In genomic region chrX:96183843-96184242, GRCh38 we compare ENCODE assay signal across 11 cellular contexts.
DNase-seq lines count a peak whose midpoint lies in the region; ATAC-seq and TF ChIP-seq lines count a peak whose summit lies in the region.
"Had no signal": no experiment of that assay in that cellular context is flagged by ENCODE, and none has a peak within 500 bp of the region (broad histone marks: within the 10 kb centered on the region; RNA-seq: fewer than 3 reads in every experiment).

No MANE protein-coding gene starts in this region.

- H3K27ac ChIP-seq in left ventricle myocardium inferior (replicated peaks) (no peak overlapping the region), SK-N-SH (ENCODE audit: low read depth in 2 of 2, low read length in 1 of 2) (no peak overlapping the region)

- ATAC-seq in HG03439 (IDR thresholded peaks at IDR 0.05; ENCODE audit: unreplicated experiment): no peak
- ATAC-seq: K562 had no signal

- no peaks in the 10 kb centered on the region for H4K20me1 ChIP-seq in SK-N-SH (ENCODE audit: insufficient read depth)

- CTCF ChIA-PET in SK-N-SH (lab: Yijun Ruan, JAX): interaction anchor here (0.9 to 2.8 kb wide), 2 partner anchors 31 to 40 kb away, joined by 3 to 7 read pairs; no protein-coding TSS in a partner anchor

- H3K9ac ChIP-seq in SK-N-SH: no peak overlapping the region

- H3K4me2 ChIP-seq in SK-N-SH: no peak overlapping the region

- no peaks in the 10 kb centered on the region for H3F3A ChIP-seq in SK-N-SH (replicated peaks; ENCODE audit: insufficient read depth)

- WGBS in SK-N-SH (ENCODE audit: low lambda C conversion rate): 4% methylated on average over 3 of the region's 3 CpGs

- no peaks in the 10 kb centered on the region for H3K9me3 ChIP-seq in left ventricle myocardium inferior (replicated peaks)
- H3K9me3 ChIP-seq in SK-N-SH: no peaks in the 10 kb centered on the region

- POLR2A ChIA-PET in SK-N-SH (lab: Yijun Ruan, JAX): no interaction called here

- no peak overlapping the region for H2AFZ ChIP-seq in SK-N-SH (ENCODE audit: low read depth)

- no peak for TF ChIP-seq EP300 in SK-N-SH (IDR thresholded peaks at IDR 0.05; ENCODE audit: borderline replicate concordance in 1 of 2, low read depth in 1 of 2, low read length in 1 of 2)

- no peaks in the 10 kb centered on the region for H3K27me3 ChIP-seq in left ventricle myocardium inferior (ENCODE audit: low read depth)
- no peaks in the 10 kb centered on the region for H3K27me3 ChIP-seq in SK-N-SH (ENCODE audit: insufficient read depth)

- H3K79me2 ChIP-seq in SK-N-SH (ENCODE audit: insufficient read depth): no peaks in the 10 kb centered on the region

- H3K36me3 ChIP-seq in left ventricle myocardium inferior (no peaks in the 10 kb centered on the region), SK-N-SH (replicated peaks in 1 of 2; ENCODE audit: control insufficient read depth in 1 of 2, insufficient read depth in 2 of 2, low read length in 1 of 2) (no peaks in the 10 kb centered on the region)

- DNase-seq in left ventricle myocardium inferior: no peak
- DNase-seq in cardiac septum (ENCODE audit: low spot score): no peak
- DNase-seq in SK-N-SH: no peak
- DNase-seq in iris pigment epithelial cell (ENCODE audit: low read depth): peak; percentile 1
- no peak for DNase-seq in HCEC 1CT
- no peak for DNase-seq in NCI-H510A treated with DMSO at 0.1 percent for 48 hours (lab: John Stamatoyannopoulos, UW)
- no peak for DNase-seq in head of caudate nucleus
- DNase-seq: activated naive CD8-positive, alpha-beta T cell treated with anti-CD3 and anti-CD28 coated beads, Interleukin-2, amount 10 ng/mL, durations not matched to agents 7 days and 5 days; foreskin melanocyte had no signal

- H3K4me1 ChIP-seq in left ventricle myocardium inferior (no peaks in the 10 kb centered on the region), SK-N-SH (ENCODE audit: control insufficient read depth in 1 of 2, insufficient read depth in 2 of 2, low read depth in 1 of 2, low read length in 1 of 2) (no peaks in the 10 kb centered on the region)

- TF ChIP-seq CTCF in left ventricle myocardium inferior (IDR thresholded peaks at IDR 0.05; ENCODE audit: borderline replicate concordance) (peak; percentile 23), SK-N-SH (IDR thresholded peaks at IDR 0.05) (peak; percentile 58)

- H3K4me3 ChIP-seq in left ventricle myocardium inferior (no peak overlapping the region), SK-N-SH (ENCODE audit: low read depth in 2 of 2, low read length in 1 of 2) (no peak overlapping the region)
- H3K4me3 ChIP-seq: K562 had no signal

- intact Hi-C loops in left ventricle myocardium inferior (cut with micrococcal nuclease): no loop called here
- intact Hi-C loops in cardiac septum (cut with DNase I): no loop called here
- intact Hi-C loops in head of caudate nucleus (cut with DNase I): no loop called here

- no peaks in the 10 kb centered on the region for H3K9me2 ChIP-seq in SK-N-SH

- TF ChIP-seq RAD21 in SK-N-SH (IDR thresholded peaks at IDR 0.05; ENCODE audit: low read length): peak; percentile 30; the same call in 1 of the 2 replicates

TF ChIP-seq in SK-N-SH, 30 proteins besides CTCF, POLR2A, EP300 and RAD21:
- TF ChIP-seq NRF1 (IDR thresholded peaks at IDR 0.05; ENCODE audit: low read depth, low read length): no peak
- no peak for TF ChIP-seq RCOR1 (IDR thresholded peaks at IDR 0.05; ENCODE audit: low read length)
- no peak for TF ChIP-seq SMC3 (IDR thresholded peaks at IDR 0.05; ENCODE audit: low read depth, low read length)
- no peak for TF ChIP-seq ZBTB33 (IDR thresholded peaks at IDR 0.05; ENCODE audit: borderline replicate concordance, low read depth)
- TF ChIP-seq NFIC (IDR thresholded peaks at IDR 0.05; ENCODE audit: borderline replicate concordance): no peak
- TF ChIP-seq GATA2 (CRISPR knock-in tag; IDR thresholded peaks at IDR 0.05): no peak
- no peak for TF ChIP-seq JUND (IDR thresholded peaks at IDR 0.05)
- TF ChIP-seq FOXM1 (IDR thresholded peaks at IDR 0.05; ENCODE audit: low read depth): no peak
- TF ChIP-seq FOXJ3 (CRISPR knock-in tag; IDR thresholded peaks at IDR 0.05): no peak
- TF ChIP-seq, protein P1, sequence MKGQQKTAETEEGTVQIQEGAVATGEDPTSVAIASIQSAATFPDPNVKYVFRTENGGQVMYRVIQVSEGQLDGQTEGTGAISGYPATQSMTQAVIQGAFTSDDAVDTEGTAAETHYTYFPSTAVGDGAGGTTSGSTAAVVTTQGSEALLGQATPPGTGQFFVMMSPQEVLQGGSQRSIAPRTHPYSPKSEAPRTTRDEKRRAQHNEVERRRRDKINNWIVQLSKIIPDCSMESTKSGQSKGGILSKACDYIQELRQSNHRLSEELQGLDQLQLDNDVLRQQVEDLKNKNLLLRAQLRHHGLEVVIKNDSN (IDR thresholded peaks at IDR 0.05; ENCODE audit: borderline replicate concordance, low read depth): no peak
- no peak for TF ChIP-seq RFX5 (IDR thresholded peaks at IDR 0.05; ENCODE audit: low read length)
- TF ChIP-seq USF2 (IDR thresholded peaks at IDR 0.05; ENCODE audit: borderline replicate concordance, low read depth, low read length): no peak
- no peak for TF ChIP-seq GABPA (IDR thresholded peaks at IDR 0.05; ENCODE audit: low read depth)
- no peak for TF ChIP-seq POLR2AphosphoS5 (IDR thresholded peaks at IDR 0.05; ENCODE audit: low read depth, low read length)
- TF ChIP-seq TEAD4 (IDR thresholded peaks at IDR 0.05; ENCODE audit: borderline replicate concordance, insufficient read depth): no peak
- no peak for TF ChIP-seq MEF2A (IDR thresholded peaks at IDR 0.05; ENCODE audit: borderline replicate concordance, low read depth)
- TF ChIP-seq EZH2phosphoT487 (IDR thresholded peaks at IDR 0.05; ENCODE audit: borderline replicate concordance, low read depth): no peak
